9 cellular contexts compared by ENCODE assay signal in genomic region chr17:44636562-44636961, GRCh38. TPM values are rescaled to one million over a fixed set of nuclear protein-coding genes. Genes with fewer than 3 reads are reported as not detected.
DNase-seq lines count a peak whose midpoint lies in the region; ATAC-seq and TF ChIP-seq lines count a peak whose summit lies in the region.
"Had no signal": no experiment of that assay in that cellular context is flagged by ENCODE, and none has a peak within 500 bp of the region (broad histone marks: within the 10 kb centered on the region; RNA-seq: fewer than 3 reads in every experiment).

No MANE protein-coding gene starts in this region.

- no peak overlapping the region for H3K4me3 ChIP-seq in coronary artery
- H3K4me3 ChIP-seq: BLaER1 treated with 17β-estradiol and CSF1 and Interleukin-3, amounts not matched to agents 10 nM and 100 nM had no signal

- no peak overlapping the region for H3K4me3 Mint-ChIP-seq in naive B cell

- H3K27ac ChIP-seq in coronary artery (no peak overlapping the region), caudate nucleus (ENCODE audit: low read depth, low read length) (no peak overlapping the region)
- H3K27ac ChIP-seq: BLaER1 treated with 17β-estradiol and CSF1 and Interleukin-3, amounts not matched to agents 10 nM and 100 nM had no signal

- H3K9me3 Mint-ChIP-seq in naive B cell, result no peaks in the 10 kb centered on the region

- DNase-seq in DMS79 treated with DMSO at 0.1 percent for 48 hours (lab: John Stamatoyannopoulos, UW) (peak; percentile 11), DMS79 (lab: John Stamatoyannopoulos, UW) (no peak), NCI-H460 (ENCODE audit: extremely low read depth, low read depth) (peak; percentile 16), coronary artery (ENCODE audit: low spot score) (no peak), naive B cell (peak; percentile 14), caudate nucleus (lab: John Stamatoyannopoulos, UW) (no peak), posterior vena cava (ENCODE audit: low spot score) (no peak)

- peaks cover 4 to 33% (median 15%) of the 10 kb centered on the region in 3 donors for H3K27me3 Mint-ChIP-seq in naive B cell

- no peaks in the 10 kb centered on the region for H3K36me3 Mint-ChIP-seq in naive B cell

- no peaks in the 10 kb centered on the region for H3K4me1 Mint-ChIP-seq in naive B cell

- no peak overlapping the region for H3K27ac Mint-ChIP-seq in naive B cell

- ATAC-seq in naive B cell (ENCODE audit: low read depth in 2 of 2) (peak in 1 of 2 donors; percentile 38), HG03196 (IDR thresholded peaks at IDR 0.05; ENCODE audit: unreplicated experiment) (no peak)

- peak; percentile 23 for TF ChIP-seq CTCF in coronary artery (IDR thresholded peaks at IDR 0.05)

- intact Hi-C loops in posterior vena cava (cut with DNase I), result loop anchor here (2.0 to 5.0 kb wide), 2 partner anchors 104 kb away; no protein-coding TSS in a partner anchor

RNA-seq across cellular contexts. Expression of gene MEIOC, which starts 19.7 kb away (rescaled TPM):
- 0.75 and 0.82 TPM in 2 replicates for total RNA-seq in NCI-H460 (2014; rRNA removed; shearing (Covaris generic))
- polyA plus RNA-seq in NCI-H460 (2014; cell fraction: nucleus; rRNA removed), result 0.03 and 0.04 TPM in 2 replicates
- under 1 TPM in 5 of 6 donors, not detected in 1; 0.10 to 0.73 (median 0.43) TPM for polyA plus RNA-seq in naive B cell (ENCODE audit: low read depth in 6 of 6)
- total RNA-seq in posterior vena cava, result under 1 TPM in 1 of 2 donors, not detected in 1; 0.10 TPM

RNA-seq across cellular contexts. Expression of gene CCDC43, which starts 53.0 kb away (rescaled TPM):
- 46.0 and 49.1 TPM in 2 replicates for total RNA-seq in NCI-H460 (2014; rRNA removed; shearing (Covaris generic))
- 33.8 and 44.9 TPM in 2 replicates for polyA plus RNA-seq in NCI-H460 (2014; cell fraction: nucleus; rRNA removed)
- 10 to 100 TPM in 4 of 6 donors, 1 to 10 TPM in 2; 3.7 to 13.8 (median 11.1) TPM for polyA plus RNA-seq in naive B cell (ENCODE audit: low read depth in 6 of 6)
- total RNA-seq in posterior vena cava, result 10 to 100 TPM; 16.5 to 17.4 TPM

Comparison
In these comparisons a context has a peak if more than half of its experiments do, and no peak if none do; other contexts are left out.
1. DNase-seq: peak in DMS79 treated with DMSO at 0.1 percent for 48 hours (single experiment), NCI-H460 (single experiment) and naive B cell (single experiment); none in DMS79 (single experiment), coronary artery (single experiment), caudate nucleus (0 of 61) and posterior vena cava (single experiment).